ENCODE assay signal across 2 cellular contexts in genomic region chr2:87743638-87744037, GRCh38. TPM values are rescaled to one million over a fixed set of nuclear protein-coding genes. Genes with fewer than 3 reads are reported as not detected.
"Had no signal": no experiment of that assay in that cellular context is flagged by ENCODE, and none has a peak within 500 bp of the region (broad histone marks: within the 10 kb centered on the region; RNA-seq: fewer than 3 reads in every experiment).

No MANE protein-coding gene starts in this region.

RNA-seq across cellular contexts. Expression of gene PLGLB2, which starts 4.2 kb away (rescaled TPM):
- total RNA-seq: SK-MEL-5 had no signal
- polyA plus RNA-seq: IgD-negative memory B cell had no signal
